In the genomic region with DNA sequence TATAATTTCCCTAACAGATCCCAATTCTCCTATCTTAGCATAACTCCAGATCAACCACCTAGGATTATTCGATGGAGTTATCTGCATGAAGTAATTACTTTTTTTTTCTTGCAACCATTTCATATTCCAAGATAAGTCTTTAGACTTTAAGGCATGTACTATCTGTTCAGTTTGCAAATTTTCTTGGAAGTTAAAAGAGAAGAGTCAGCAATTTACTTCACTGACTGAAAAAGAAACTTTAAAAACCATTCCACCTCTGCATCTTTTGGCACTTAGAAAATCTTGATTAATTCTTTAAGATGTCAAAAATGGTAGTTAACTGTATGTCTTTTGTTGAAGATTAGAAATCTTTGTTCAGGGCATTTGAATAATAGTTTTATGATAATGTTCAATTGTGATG, we compare ENCODE assay signal across 34 cellular contexts.
DNase-seq lines count a peak whose midpoint lies in the region; ATAC-seq, FAIRE-seq and TF ChIP-seq lines count a peak whose summit lies in the region.
"Had no signal": no experiment of that assay in that cellular context is flagged by ENCODE, and none has a peak within 500 bp of the region (broad histone marks: within the 10 kb centered on the region; RNA-seq: fewer than 3 reads in every experiment).

No MANE protein-coding gene starts in this region.

- no peak overlapping the region for H4K8ac ChIP-seq in IMR-90 (ENCODE audit: low read depth in 2 of 2, low read length in 2 of 2)

- H2AK5ac ChIP-seq in IMR-90 (ENCODE audit: low read depth, low read length): no peak overlapping the region

- no peak overlapping the region for H2BK5ac ChIP-seq in IMR-90 (ENCODE audit: low read depth, low read length, poor library complexity, severe bottlenecking)

- 6% methylated on average over 1 of the region's 1 CpG for WGBS in HepG2 (ENCODE audit: low lambda C conversion rate)
- WGBS in right lobe of liver (ENCODE audit: insufficient coverage, low coverage, low lambda C conversion rate, missing lambda C conversion rate): 90% methylated on average over 1 of the region's 1 CpG
- whole genome bisulfite sequencing in A549 (ENCODE audit: missing lambda C conversion rate): 2% methylated on average over 1 of the region's 1 CpG
- no CpG with 5 or more reads among the region's 1 CpG for WGBS in IMR-90 (ENCODE audit: extremely low coverage in 2 of 2, insufficient read length in 1 of 2), 2 experiments
- 0% methylated on average over 1 of the region's 1 CpG for WGBS in K562 (ENCODE audit: insufficient coverage, low coverage, missing lambda C conversion rate)

- H2BK120ac ChIP-seq in IMR-90 (ENCODE audit: low read depth, low read length): no peak overlapping the region

- H3K4me1 ChIP-seq in HepG2 (ENCODE audit: insufficient read depth, low read length) (no peaks in the 10 kb centered on the region), right lobe of liver (no peaks in the 10 kb centered on the region), A549 (no peaks in the 10 kb centered on the region), IMR-90 (ENCODE audit: control insufficient read depth, insufficient read depth, low read length) (no peaks in the 10 kb centered on the region), K562 (replicated peaks in 1 of 2; ENCODE audit: control insufficient read depth in 2 of 2, insufficient read depth in 2 of 2, low read length in 2 of 2) (no peaks in the 10 kb centered on the region)
- H3K4me1 ChIP-seq: BLaER1; BLaER1 treated with 17β-estradiol and CSF1 and Interleukin-3, amounts not matched to agents 10 nM and 100 nM; Caco-2 had no signal

- TF ChIP-seq POLR2A in HepG2 (IDR thresholded peaks at IDR 0.05; ENCODE audit: insufficient read depth in 1 of 2, low read depth in 2 of 2, low read length in 2 of 2): no peak
- no peak for TF ChIP-seq POLR2A in right lobe of liver (IDR thresholded peaks at IDR 0.05)
- no peak for TF ChIP-seq POLR2A in A549 (IDR thresholded peaks at IDR 0.05; ENCODE audit: low read length)
- TF ChIP-seq POLR2A in IMR-90 (IDR thresholded peaks at IDR 0.05; ENCODE audit: low read depth, low read length): no peak
- TF ChIP-seq POLR2A in K562 (conservative IDR thresholded peaks at IDR 0.05): no peak

- H3K27me3 ChIP-seq in HepG2 (ENCODE audit: control insufficient read depth in 1 of 2, insufficient read depth in 2 of 2, low read length in 2 of 2): no peaks in the 10 kb centered on the region
- H3K27me3 ChIP-seq in right lobe of liver: no peaks in the 10 kb centered on the region
- H3K27me3 ChIP-seq in IMR-90 (ENCODE audit: control insufficient read depth, insufficient read depth, low read length): no peaks in the 10 kb centered on the region
- no peaks in the 10 kb centered on the region for H3K27me3 ChIP-seq in K562 (ENCODE audit: control insufficient read depth in 2 of 2, insufficient read depth in 2 of 2, low read length in 2 of 2)
- H3K27me3 ChIP-seq: BE2C; BLaER1; BLaER1 treated with 17β-estradiol and CSF1 and Interleukin-3, amounts not matched to agents 10 nM and 100 nM had no signal

- no peak for TF ChIP-seq EP300 in HepG2 (IDR thresholded peaks at IDR 0.05; ENCODE audit: low read depth in 2 of 2, low read length in 2 of 2)
- no peak for TF ChIP-seq EP300 in HepG2 (CRISPR knock-in tag; IDR thresholded peaks at IDR 0.05; ENCODE audit: borderline replicate concordance)
- TF ChIP-seq EP300 in A549 (IDR thresholded peaks at IDR 0.05): no peak
- TF ChIP-seq EP300 in K562 (IDR thresholded peaks at IDR 0.05; ENCODE audit: low read length): no peak

- no peak for ATAC-seq in HepG2
- ATAC-seq in right lobe of liver: no peak
- no peak for ATAC-seq in A549
- no peak for ATAC-seq in IMR-90 (ENCODE audit: low read depth)
- ATAC-seq in K562: no peak
- ATAC-seq: CD8-positive, alpha-beta T cell had no signal

- H3K56ac ChIP-seq in IMR-90 (ENCODE audit: extremely low read depth, insufficient read depth, low read length): no peak overlapping the region

- H3K4me2 ChIP-seq in HepG2 (ENCODE audit: low read depth, low read length): no peak overlapping the region
- no peak overlapping the region for H3K4me2 ChIP-seq in A549
- no peak overlapping the region for H3K4me2 ChIP-seq in IMR-90 (ENCODE audit: low read depth, low read length)
- H3K4me2 ChIP-seq in K562 (ENCODE audit: insufficient read depth, low read length): no peak overlapping the region
- H3K4me2 ChIP-seq: BLaER1; BLaER1 treated with 17β-estradiol and CSF1 and Interleukin-3, amounts not matched to agents 10 nM and 100 nM had no signal

- TF ChIP-seq RAD21 in HepG2 (CRISPR knock-in tag; IDR thresholded peaks at IDR 0.05): no peak
- no peak for TF ChIP-seq RAD21 in A549 (conservative IDR thresholded peaks at IDR 0.05 in 1 of 2, IDR thresholded peaks at IDR 0.05 in 1 of 2)
- no peak for TF ChIP-seq RAD21 in IMR-90 (IDR thresholded peaks at IDR 0.05; ENCODE audit: low read length)
- TF ChIP-seq RAD21 in K562 (CRISPR knock-in tag; conservative IDR thresholded peaks at IDR 0.05 in 1 of 2, IDR thresholded peaks at IDR 0.05 in 1 of 2): no peak

- no peaks in the 10 kb centered on the region for H3K9me1 ChIP-seq in IMR-90 (ENCODE audit: insufficient read depth, low read length)
- H3K9me1 ChIP-seq in K562 (ENCODE audit: control insufficient read depth, insufficient read depth, low read length): no peaks in the 10 kb centered on the region

- no peak overlapping the region for H3K23ac ChIP-seq in IMR-90 (ENCODE audit: low read depth, low read length)

- H3K79me2 ChIP-seq in HepG2 (ENCODE audit: insufficient read depth, low read length): no peaks in the 10 kb centered on the region
- H3K79me2 ChIP-seq in K562 (ENCODE audit: control insufficient read depth, insufficient read depth, low read length): no peaks in the 10 kb centered on the region

- no peak overlapping the region for H2AFZ ChIP-seq in HepG2 (ENCODE audit: low read length)
- no peak overlapping the region for H2AFZ ChIP-seq in IMR-90 (replicated peaks; ENCODE audit: low read length, poor library complexity)
- no peak overlapping the region for H2AFZ ChIP-seq in K562 (ENCODE audit: low read depth, low read length)

- no peaks in the 10 kb centered on the region for H3K36me3 ChIP-seq in HepG2 (replicated peaks in 1 of 2; ENCODE audit: control insufficient read depth in 1 of 2, insufficient read depth in 2 of 2, low read length in 2 of 2)
- H3K36me3 ChIP-seq in right lobe of liver: no peaks in the 10 kb centered on the region
- no peaks in the 10 kb centered on the region for H3K36me3 ChIP-seq in IMR-90 (ENCODE audit: control insufficient read depth, insufficient read depth, low read length)
- H3K36me3 ChIP-seq in K562 (ENCODE audit: control insufficient read depth, insufficient read depth, low read length): no peaks in the 10 kb centered on the region
- H3K36me3 ChIP-seq: BE2C; BLaER1; BLaER1 treated with 17β-estradiol and CSF1 and Interleukin-3, amounts not matched to agents 10 nM and 100 nM had no signal

- no peak overlapping the region for H2BK20ac ChIP-seq in IMR-90 (ENCODE audit: low read depth, low read length)

- DNase-seq in HepG2 (ENCODE audit: low spot score) (no peak), right lobe of liver (no peak), A549 (ENCODE audit: low read depth in 1 of 2, low spot score in 1 of 2) (no peak), IMR-90 (no peak), K562 (ENCODE audit: extremely low read depth in 1 of 4, low spot score in 3 of 4) (no peak), A172 (ENCODE audit: low spot score) (no peak), GOT3 (lab: John Stamatoyannopoulos, UW) (no peak)
- DNase-seq in activated CD8-positive, alpha-beta memory T cell treated with anti-CD3 and anti-CD28 coated beads, Interleukin-2, amount 50 U/mL, for 4 hours: no peak
- DNase-seq: 8988T; ACHN; AML-193; BE2C; C1 segment of cervical spinal cord; Caco-2; Calu3; CD4-positive, alpha-beta memory T cell; CD4-positive, alpha-beta T cell; CD4-positive, CD25-positive, alpha-beta regulatory T cell; CD8-positive, alpha-beta memory T cell; CD8-positive, alpha-beta T cell; COR-L47; DMS 273 treated with DMSO at 0.1 percent for 48 hours; DMS153; DMS53; DMS79; DMS79 treated with DMSO at 0.1 percent for 48 hours; DND-41; EL had no signal

- BruUV-seq in HepG2 (replicated peaks; lab: Mats Ljungman, UMichigan) (no TSS peak), IMR-90 (replicated peaks; lab: Mats Ljungman, UMichigan) (no TSS peak), K562 (replicated peaks; lab: Mats Ljungman, UMichigan) (no TSS peak)

- no peak overlapping the region for H3K14ac ChIP-seq in IMR-90 (replicated peaks; ENCODE audit: low read depth, low read length)

- H3K9ac ChIP-seq in HepG2 (ENCODE audit: insufficient read depth, low read depth, low read length): no peak overlapping the region
- no peak overlapping the region for H3K9ac ChIP-seq in IMR-90 (ENCODE audit: low read depth, low read length)
- no peak overlapping the region for H3K9ac ChIP-seq in K562 (ENCODE audit: insufficient read depth in 1 of 2, low read depth in 2 of 2, low read length in 2 of 2)
- H3K9ac ChIP-seq: BLaER1; BLaER1 treated with 17β-estradiol and CSF1 and Interleukin-3, amounts not matched to agents 10 nM and 100 nM had no signal

- H3K18ac ChIP-seq in IMR-90 (ENCODE audit: low read depth, low read length): no peak overlapping the region

- H3K4ac ChIP-seq in IMR-90 (ENCODE audit: low read depth, low read length): no peak overlapping the region

- CTCF ChIA-PET in HepG2 (lab: Yijun Ruan, JAX; ENCODE audit: low intra/inter-chr PET ratio, low total read pairs): no interaction called here
- CTCF ChIA-PET in A549 (lab: Yijun Ruan, JAX): no interaction called here
- CTCF ChIA-PET in IMR-90 (lab: Yijun Ruan, JAX): no interaction called here
- CTCF ChIA-PET in K562 (lab: Yijun Ruan, JAX; ENCODE audit: low intra/inter-chr PET ratio): no interaction called here

- no peak overlapping the region for H3K4me3 ChIP-seq in HepG2 (replicated peaks in 1 of 3; ENCODE audit: insufficient read depth in 1 of 3, low read depth in 2 of 3, low read length in 3 of 3)
- H3K4me3 ChIP-seq in right lobe of liver: no peak overlapping the region
- no peak overlapping the region for H3K4me3 ChIP-seq in A549
- no peak overlapping the region for H3K4me3 ChIP-seq in IMR-90 (ENCODE audit: insufficient read depth, low read depth, low read length)
- no peak overlapping the region for H3K4me3 ChIP-seq in K562
- H3K4me3 ChIP-seq: BLaER1; BLaER1 treated with 17β-estradiol and CSF1 and Interleukin-3, amounts not matched to agents 10 nM and 100 nM had no signal

- H4K20me1 ChIP-seq in HepG2 (ENCODE audit: insufficient read depth, low read length): no peaks in the 10 kb centered on the region
- no peaks in the 10 kb centered on the region for H4K20me1 ChIP-seq in IMR-90 (ENCODE audit: insufficient read depth, low read length)
- H4K20me1 ChIP-seq in K562 (replicated peaks; ENCODE audit: control insufficient read depth, insufficient read depth, low read length): no peaks in the 10 kb centered on the region
- H4K20me1 ChIP-seq: BLaER1; BLaER1 treated with 17β-estradiol and CSF1 and Interleukin-3, amounts not matched to agents 10 nM and 100 nM had no signal

- no peak for TF ChIP-seq CTCF in HepG2 (CRISPR knock-in tag; IDR thresholded peaks at IDR 0.05)
- no peak for TF ChIP-seq CTCF in right lobe of liver (IDR thresholded peaks at IDR 0.05)
- TF ChIP-seq CTCF in A549 (IDR thresholded peaks at IDR 0.05): no peak
- no peak for TF ChIP-seq CTCF in IMR-90 (conservative IDR thresholded peaks at IDR 0.05; ENCODE audit: low read depth, low read length)
- no peak for TF ChIP-seq CTCF in K562 (IDR thresholded peaks at IDR 0.05 in 2 of 3, conservative IDR thresholded peaks at IDR 0.05 in 1 of 3; ENCODE audit: insufficient read depth in 2 of 3, low read depth in 1 of 3, low read length in 3 of 3)

- no peaks in the 10 kb centered on the region for H3K79me1 ChIP-seq in IMR-90 (ENCODE audit: low read depth in 1 of 2, low read length in 2 of 2)

- no peak overlapping the region for H4K5ac ChIP-seq in IMR-90 (ENCODE audit: low read depth, low read length)

- H4K91ac ChIP-seq in IMR-90 (ENCODE audit: insufficient read depth, low read depth, low read length): no peak overlapping the region

- in situ Hi-C loops in HepG2 (cut with HindIII; ENCODE audit: extremely low pct_ligation_motif_present, low pct_unique_long_range_greater_than_20kb) (no loop called here), IMR-90 (cut with MboI; ENCODE audit: low sequenced_read_pairs) (no loop called here), K562 (cut with MboI) (no loop called here)

- H3K27ac ChIP-seq in HepG2 (ENCODE audit: extremely low read length, insufficient read depth, low read length) (no peak overlapping the region), right lobe of liver (no peak overlapping the region), A549 (no peak overlapping the region), IMR-90 (ENCODE audit: insufficient read depth, low read length) (no peak overlapping the region), K562 (ENCODE audit: extremely low read depth, low read depth, low read length) (no peak overlapping the region)
- H3K27ac ChIP-seq: 22Rv1; BLaER1; BLaER1 treated with 17β-estradiol and CSF1 and Interleukin-3, amounts not matched to agents 10 nM and 100 nM; C4-2B had no signal

- dilution Hi-C loops in IMR-90 (cut with HindIII; ENCODE audit: low sequenced_read_pairs, unreplicated experiment): no loop called here

- peaks cover 88% of the 10 kb centered on the region for H3K9me3 ChIP-seq in HepG2 (ENCODE audit: low read length)
- no peaks in the 10 kb centered on the region for H3K9me3 ChIP-seq in right lobe of liver
- H3K9me3 ChIP-seq in A549: 0 out of 3 replicates have a peak, but pooled peaks cover 3% of the 10 kb centered on the region
- H3K9me3 ChIP-seq in IMR-90 (ENCODE audit: control insufficient read depth, insufficient read depth, low read length): peaks cover 2% of the 10 kb centered on the region
- no peaks in the 10 kb centered on the region for H3K9me3 ChIP-seq in K562 (replicated peaks; ENCODE audit: control insufficient read depth, insufficient read depth, low read depth, low read length)
- H3K9me3 ChIP-seq: BE2C; BLaER1; BLaER1 treated with 17β-estradiol and CSF1 and Interleukin-3, amounts not matched to agents 10 nM and 100 nM; Caco-2 had no signal

- POLR2A ChIA-PET in HepG2 (lab: Yijun Ruan, JAX) (no interaction called here), A549 (lab: Yijun Ruan, JAX) (no interaction called here), IMR-90 (lab: Charles Lee; ENCODE audit: unreplicated experiment) (no interaction called here), K562 (lab: Yijun Ruan, JAX) (no interaction called here)

- no peak overlapping the region for H2BK15ac ChIP-seq in IMR-90 (ENCODE audit: low read depth, low read length)

- intact Hi-C loops in HepG2 (cut with micrococcal nuclease; ENCODE audit: unreplicated experiment) (no loop called here), right lobe of liver (cut with DNase I) (no loop called here), IMR-90 (cut with micrococcal nuclease) (no loop called here), K562 (cut with micrococcal nuclease) (no loop called here)

- no peak for FAIRE-seq in HepG2 (lab: Jason Lieb, UNC)
- no peak for FAIRE-seq in A549 (lab: Jason Lieb, UNC)
- no peak for FAIRE-seq in K562 (lab: Jason Lieb, UNC)
- FAIRE-seq: A204.1, D721Med had no signal

- no peak overlapping the region for H2AK9ac ChIP-seq in IMR-90 (replicated peaks; ENCODE audit: low read depth, low read length, poor library complexity)
